21 cellular contexts compared by ENCODE assay signal in the genomic region with DNA sequence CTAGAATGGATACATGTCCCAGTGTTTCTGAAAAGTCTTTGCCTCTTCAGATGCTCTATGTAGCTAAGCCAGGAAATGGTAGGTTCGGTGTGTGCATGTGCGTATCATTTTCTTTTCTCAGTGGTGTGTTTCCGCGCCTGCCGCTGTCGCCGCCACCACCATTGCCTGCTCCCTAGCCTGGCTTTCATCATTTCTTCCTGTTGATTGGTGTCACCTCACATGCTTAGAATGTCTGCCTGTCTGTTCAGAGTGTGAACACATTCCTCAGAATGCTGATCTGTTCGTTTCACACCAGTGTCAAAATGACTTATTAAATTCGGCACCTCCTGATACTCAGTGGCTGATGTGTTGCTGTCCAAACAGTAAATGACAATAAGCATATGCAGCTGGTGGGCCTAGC.
"Had no signal": no experiment of that assay in that cellular context is flagged by ENCODE, and none has a peak within 500 bp of the region (broad histone marks: within the 10 kb centered on the region; RNA-seq: fewer than 3 reads in every experiment).

No MANE protein-coding gene starts in this region.

- ATAC-seq: foreskin keratinocyte; left lung; natural killer cell treated with Interleukin-12 subunit alpha and Interleukin-12 subunit beta and Interleukin-15 and Interleukin-18, amount 100 ng/mL, for 72 hours; stimulated activated naive CD8-positive, alpha-beta T cell treated with anti-CD3 and anti-CD28 coated beads, Interleukin-15, Interleukin-2, amounts not matched to agents 100 U/mL and 50 U/mL, for 24 hours; upper lobe of right lung had no signal

- H3K36me3 ChIP-seq: colonic mucosa, esophagus squamous epithelium, left lung, pancreas, sigmoid colon, tibial nerve, upper lobe of right lung, vagina had no signal

- DNase-seq: colonic mucosa; dermis blood vessel endothelial cell; esophagus squamous epithelium; hippocampal formation; left lung; mesenchymal stem cell; midbrain; occipital lobe; pancreas; retina; sigmoid colon; stimulated activated CD4-positive, alpha-beta T cell treated with anti-CD3 and anti-CD28 coated beads, Interleukin-2, amount 100 ng/mL, for 48 hours; stimulated activated naive CD8-positive, alpha-beta T cell treated with anti-CD3 and anti-CD28 coated beads, Interleukin-15, Interleukin-2, amounts not matched to agents 100 U/mL and 50 U/mL, for 24 hours; upper lobe of right lung had no signal

- H3K4me3 ChIP-seq: colonic mucosa, esophagus squamous epithelium, left lung, lung, pancreas, sigmoid colon, smooth muscle cell, tibial nerve, upper lobe of right lung, vagina had no signal

- H3K9me3 ChIP-seq: colonic mucosa, esophagus squamous epithelium, left lung, pancreas, sigmoid colon, tibial nerve, upper lobe of right lung, vagina had no signal

- H3K27ac ChIP-seq: colonic mucosa, esophagus squamous epithelium, foreskin keratinocyte, left lung, pancreas, sigmoid colon, tibial nerve, upper lobe of right lung, vagina had no signal

- H3K27me3 ChIP-seq: colonic mucosa, left lung, pancreas, sigmoid colon, tibial nerve, upper lobe of right lung, vagina had no signal

- H3K36me3 Mint-ChIP-seq: natural killer cell treated with Interleukin-12 subunit alpha and Interleukin-12 subunit beta and Interleukin-15 and Interleukin-18, amount 100 ng/mL, for 72 hours had no signal

- H3K4me1 ChIP-seq: colonic mucosa, foreskin keratinocyte, left lung, pancreas, sigmoid colon, tibial nerve, upper lobe of right lung, vagina had no signal

- H3K9me3 Mint-ChIP-seq: natural killer cell treated with Interleukin-12 subunit alpha and Interleukin-12 subunit beta and Interleukin-15 and Interleukin-18, amount 100 ng/mL, for 72 hours had no signal

- H3K4me3 Mint-ChIP-seq: natural killer cell treated with Interleukin-12 subunit alpha and Interleukin-12 subunit beta and Interleukin-15 and Interleukin-18, amount 100 ng/mL, for 72 hours had no signal

- H3K27ac Mint-ChIP-seq: natural killer cell treated with Interleukin-12 subunit alpha and Interleukin-12 subunit beta and Interleukin-15 and Interleukin-18, amount 100 ng/mL, for 72 hours; progenitor cell of endocrine pancreas had no signal
